ENCODE assay signal across 17 cellular contexts in the genomic region with DNA sequence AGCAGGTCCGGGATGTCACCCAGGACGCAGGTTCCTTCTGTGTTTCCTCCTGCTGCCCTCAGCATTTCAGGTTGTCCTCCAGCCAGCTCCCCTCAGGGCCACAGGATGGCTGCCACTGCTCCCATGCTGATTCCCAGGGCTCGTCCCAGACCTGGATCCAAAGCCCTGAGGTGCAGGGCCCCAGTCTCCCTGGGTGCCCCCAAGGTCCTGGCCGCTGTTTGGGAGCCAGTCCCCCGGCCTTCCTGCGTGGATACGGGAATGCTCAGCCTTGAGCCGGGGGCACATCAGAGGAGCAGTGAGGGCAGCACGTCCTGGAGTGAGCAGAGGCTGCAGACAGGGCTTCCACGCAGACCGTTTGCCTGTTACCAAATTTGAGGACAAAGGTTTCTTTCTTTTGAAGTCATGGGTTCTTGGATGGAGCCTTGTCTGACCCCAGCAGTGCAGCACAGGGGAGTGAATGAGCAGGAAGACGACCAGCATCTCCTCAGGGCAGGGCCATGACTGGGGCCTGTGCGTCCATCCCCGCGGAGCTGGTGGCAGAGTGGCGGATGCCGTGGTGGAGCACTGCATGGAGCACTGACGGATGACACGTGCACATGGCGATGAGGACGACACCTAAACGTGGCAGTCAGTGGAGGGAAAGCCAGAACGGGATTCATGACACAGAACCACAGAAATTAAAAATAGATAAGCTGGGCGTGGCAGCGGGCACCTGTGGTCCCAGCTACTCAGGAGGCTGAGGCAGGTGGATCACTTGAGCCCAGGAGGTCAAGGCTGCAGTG. TPM values are rescaled to one million over a fixed set of nuclear protein-coding genes. Genes with fewer than 3 reads are reported as not detected.
DNase-seq lines count a peak whose midpoint lies in the region; ATAC-seq and TF ChIP-seq lines count a peak whose summit lies in the region.
"Had no signal": no experiment of that assay in that cellular context is flagged by ENCODE, and none has a peak within 500 bp of the region (broad histone marks: within the 10 kb centered on the region; RNA-seq: fewer than 3 reads in every experiment).

No MANE protein-coding gene starts in this region.

- H3T11ph ChIP-seq in H9 (ENCODE audit: low read length): no peak overlapping the region

- H3K4me2 ChIP-seq in H9 (ENCODE audit: insufficient read depth, insufficient read length, low read length): no peak overlapping the region

- no peak overlapping the region for H2BK12ac ChIP-seq in H9 (ENCODE audit: insufficient read length, low read depth, low read length)

- POLR2A ChIA-PET in WTC11 (lab: Charles Lee): no interaction called here

- no peak overlapping the region for H4K8ac ChIP-seq in H9 (replicated peaks; ENCODE audit: insufficient read length, low read depth, low read length)

- no peak overlapping the region for H3K27ac ChIP-seq in H9 (ENCODE audit: insufficient read length, low read depth, low read length)
- peak overlapping the region in 1 of 5 donors; percentile 61 for H3K27ac ChIP-seq in stomach
- H3K27ac ChIP-seq: body of pancreas had no signal

- H3K27me3 Mint-ChIP-seq in H9 (ENCODE audit: low read depth) (peaks cover 3% of the 10 kb centered on the region; the same call in 1 of the 2 replicates), WTC11 (ENCODE audit: low read depth) (no peaks in the 10 kb centered on the region), memory B cell (no peaks in the 10 kb centered on the region), nephron progenitor cell (ENCODE audit: low read depth, poor library complexity) (peaks cover 13% of the 10 kb centered on the region)

- no peaks in the 10 kb centered on the region for H4K20me1 ChIP-seq in H9 (ENCODE audit: control insufficient read depth, insufficient read depth, insufficient read length)

- no peak overlapping the region for H3K18ac ChIP-seq in H9 (ENCODE audit: insufficient read length, low read depth, low read length)

- H3K4me3 ChIP-seq in stomach: no peak overlapping the region
- H3K4me3 ChIP-seq: body of pancreas had no signal

- ATAC-seq in WTC11 (no peak), memory B cell (ENCODE audit: low read depth) (no peak), GM21528 (IDR thresholded peaks at IDR 0.05; ENCODE audit: low FRiP score, unreplicated experiment) (no peak)
- ATAC-seq: body of pancreas; effector memory CD8-positive, alpha-beta T cell; left cardiac atrium; natural killer cell had no signal

- no peaks in the 10 kb centered on the region for H3K79me2 ChIP-seq in H9 (ENCODE audit: insufficient read depth, low read length)

- no peaks in the 10 kb centered on the region for H3K36me3 Mint-ChIP-seq in H9 (ENCODE audit: insufficient read depth in 1 of 3, low read depth in 3 of 3)
- H3K36me3 Mint-ChIP-seq in WTC11: no peaks in the 10 kb centered on the region
- no peaks in the 10 kb centered on the region for H3K36me3 Mint-ChIP-seq in memory B cell
- H3K36me3 Mint-ChIP-seq in nephron progenitor cell (ENCODE audit: low read depth): no peaks in the 10 kb centered on the region
- H3K36me3 Mint-ChIP-seq: mesothelial cell of epicardium, natural killer cell had no signal

- H3K27ac Mint-ChIP-seq in H9 (no peak overlapping the region; a peak in 1 of 7 replicates), WTC11 (no peak overlapping the region), memory B cell (peak overlapping the region; percentile 87), nephron progenitor cell (no peak overlapping the region)
- H3K27ac Mint-ChIP-seq: activated T-helper 2 cell treated with anti-CD3 and anti-CD28 coated beads, Interferon-gamma antibody, Interleukin-2, Interleukin-4, amounts not matched to agents 10 μg/mL and 5 μg/mL and 100 μg/mL, durations not matched to agents 14 hours and 24 hours and 36 hours; effector memory CD8-positive, alpha-beta T cell; mesothelial cell of epicardium; natural killer cell had no signal

- H3K9me3 Mint-ChIP-seq in H9 (no peaks in the 10 kb centered on the region; a peak in 1 of 5 replicates), WTC11 (no peaks in the 10 kb centered on the region), memory B cell (no peaks in the 10 kb centered on the region), nephron progenitor cell (no peaks in the 10 kb centered on the region)
- H3K9me3 Mint-ChIP-seq: activated T-helper 2 cell treated with anti-CD3 and anti-CD28 coated beads, Interferon-gamma antibody, Interleukin-2, Interleukin-4, amounts not matched to agents 10 μg/mL and 5 μg/mL and 100 μg/mL, durations not matched to agents 14 hours and 24 hours and 36 hours; effector memory CD8-positive, alpha-beta T cell; mesothelial cell of epicardium; natural killer cell had no signal

- TF ChIP-seq POLR2A in stomach (IDR thresholded peaks at IDR 0.05): no peak

- no peaks in the 10 kb centered on the region for H3K79me1 ChIP-seq in H9 (ENCODE audit: insufficient read depth, low read depth, low read length, poor library complexity, severe bottlenecking)

- WGBS in H9 (ENCODE audit: extremely low coverage, insufficient read length, low lambda C conversion rate): no CpG with 5 or more reads among the region's 25 CpGs
- 85 to 92% (median 88%) methylated on average over 22 to 25 of the region's 25 CpGs for WGBS in stomach, 5 donors

- H2BK120ac ChIP-seq in H9 (ENCODE audit: low read depth, low read length, poor library complexity, severe bottlenecking): no peak overlapping the region

- H3K4me1 Mint-ChIP-seq in H9 (peaks cover 2 to 16% of the 10 kb centered on the region in 2 experiments; a peak in 2 of 4 replicates), WTC11 (no peaks in the 10 kb centered on the region), memory B cell (peaks cover 54% of the 10 kb centered on the region), nephron progenitor cell (peaks cover 78% of the 10 kb centered on the region)

- H3K4me1 ChIP-seq in H9 (ENCODE audit: insufficient read depth, low read length) (no peaks in the 10 kb centered on the region), stomach (peaks cover 17 to 67% (median 30%) of the 10 kb centered on the region in 4 donors)

- H2BK5ac ChIP-seq in H9 (ENCODE audit: insufficient read length, low read length): no peak overlapping the region

- no peaks in the 10 kb centered on the region for H3K23me2 ChIP-seq in H9 (ENCODE audit: insufficient read length, low read depth, low read length, poor library complexity, severe bottlenecking)

- H3K9me3 ChIP-seq in H9 (ENCODE audit: control insufficient read depth, low read depth, low read length): no peaks in the 10 kb centered on the region
- H3K9me3 ChIP-seq in stomach: no peaks in the 10 kb centered on the region
- H3K9me3 ChIP-seq: body of pancreas had no signal

- no peak overlapping the region for H2AFZ ChIP-seq in H9 (ENCODE audit: low read length)

- no peak overlapping the region for H2BK20ac ChIP-seq in H9 (ENCODE audit: low read depth, low read length, poor library complexity, severe bottlenecking)

- H4K5ac ChIP-seq in H9 (ENCODE audit: insufficient read length, low read depth, low read length): no peak overlapping the region

- no peak overlapping the region for H2AK5ac ChIP-seq in H9 (ENCODE audit: insufficient read length, low read length)

- peak; percentile 28 for DNase-seq in H9
- no peak for DNase-seq in WTC11 (ENCODE audit: low spot score)
- no peak for DNase-seq in memory B cell (ENCODE audit: low spot score in 2 of 2)
- DNase-seq in stomach: peak; percentile 15
- no peak for DNase-seq in central memory CD4-positive, alpha-beta T cell
- no peak for DNase-seq in nephron progenitor cell
- DNase-seq: activated CD4-positive, alpha-beta T cell treated with anti-CD3 and anti-CD28 coated beads for 48 hours; body of pancreas; effector memory CD8-positive, alpha-beta T cell; left cardiac atrium; natural killer cell; NCI-H2029; Right ventricle myocardium superior had no signal

- H3K56ac ChIP-seq in H9 (ENCODE audit: insufficient read length, low read depth, low read length): no peak overlapping the region

- CTCF ChIA-PET in WTC11 (lab: Charles Lee): interaction anchor here (1.2 to 3.1 kb wide), 3 partner anchors 9 to 296 kb away, joined by 4 to 23 read pairs (median 4); no protein-coding TSS in a partner anchor

- H2BK15ac ChIP-seq in H9 (ENCODE audit: low read depth, low read length): no peak overlapping the region

- no peak overlapping the region for H3K23ac ChIP-seq in H9 (ENCODE audit: insufficient read length, low read depth, low read length)

- no peaks in the 10 kb centered on the region for H3K36me3 ChIP-seq in stomach

- H3K27me3 ChIP-seq in H9 (ENCODE audit: insufficient read depth, low read length) (no peaks in the 10 kb centered on the region), stomach (peaks cover 0 to 1% (median 0%) of the 10 kb centered on the region in 3 donors)
- H3K27me3 ChIP-seq: body of pancreas had no signal

- intact Hi-C loops in stomach (cut with DNase I; ENCODE audit: low total_unique reads): loop anchor here (10.0 kb wide), 1 partner anchor 296 kb away; no protein-coding TSS in a partner anchor

- no peak overlapping the region for H4K91ac ChIP-seq in H9 (ENCODE audit: insufficient read length, low read depth, low read length)

- TF ChIP-seq EP300 in stomach (IDR thresholded peaks at IDR 0.05): no peak

- no peak for TF ChIP-seq CTCF in H9 (conservative IDR thresholded peaks at IDR 0.05)
- TF ChIP-seq CTCF in WTC11 (IDR thresholded peaks at IDR 0.05): no peak
- TF ChIP-seq CTCF in stomach (IDR thresholded peaks at IDR 0.05): no peak
- no peak for TF ChIP-seq CTCF in nephron progenitor cell (IDR thresholded peaks at IDR 0.05)

- no peak overlapping the region for H3K9ac ChIP-seq in H9 (ENCODE audit: extremely low read depth, insufficient read length, low read length)

- H3K4ac ChIP-seq in H9 (ENCODE audit: low read depth, low read length): no peak overlapping the region

- H3K4me3 Mint-ChIP-seq in H9 (no peak overlapping the region; a peak in 1 of 5 replicates), WTC11 (no peak overlapping the region), memory B cell (no peak overlapping the region), nephron progenitor cell (no peak overlapping the region)
- H3K4me3 Mint-ChIP-seq: effector memory CD8-positive, alpha-beta T cell; mesothelial cell of epicardium; natural killer cell had no signal

- no peak overlapping the region; the same call in 1 of the 2 replicates for H3K14ac ChIP-seq in H9 (ENCODE audit: insufficient read depth, low read length)

TF ChIP-seq in WTC11, 78 proteins besides CTCF, POLR2A, EP300 and RAD21 (continues in another document):
- TF ChIP-seq GABPB1 (CRISPR knock-in tag; IDR thresholded peaks at IDR 0.05): no peak
- TF ChIP-seq ZNF121 (CRISPR knock-in tag; IDR thresholded peaks at IDR 0.05): no peak
- TF ChIP-seq, protein P1, sequence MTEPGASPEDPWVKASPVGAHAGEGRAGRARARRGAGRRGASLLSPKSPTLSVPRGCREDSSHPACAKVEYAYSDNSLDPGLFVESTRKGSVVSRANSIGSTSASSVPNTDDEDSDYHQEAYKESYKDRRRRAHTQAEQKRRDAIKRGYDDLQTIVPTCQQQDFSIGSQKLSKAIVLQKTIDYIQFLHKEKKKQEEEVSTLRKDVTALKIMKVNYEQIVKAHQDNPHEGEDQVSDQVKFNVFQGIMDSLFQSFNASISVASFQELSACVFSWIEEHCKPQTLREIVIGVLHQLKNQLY (CRISPR knock-in tag; IDR thresholded peaks at IDR 0.05): no peak

RNA-seq across cellular contexts. Expression of a gene that starts 12.6 kb away (rescaled TPM):
- total RNA-seq in H9 (2021) (0.61 and 0.79 TPM in 2 replicates), WTC11 (2021) (0.04 to 0.46 TPM (median 0.25 TPM) in 3 replicates), stomach (1 to 10 TPM in 3 of 5 donors, under 1 TPM in 1, not detected in 1; 0.58 to 3.5 (median 1.5) TPM)
- polyA plus RNA-seq in stomach: 1 to 10 TPM; 1.8 to 3.2 (median 1.9) TPM
- total RNA-seq: temporal lobe had no signal

Comparison
In these comparisons a context has a peak if more than half of its experiments do, and no peak if none do; other contexts are left out.
1. DNase-seq: peak in H9 (single experiment) and stomach (single experiment); none in WTC11 (single experiment), memory B cell (0 of 2), central memory CD4-positive, alpha-beta T cell (single experiment) and nephron progenitor cell (single experiment).